Comparison of ENCODE assay signal across 1 cellular context in genomic region chr16:81480856-81481821, GRCh38.
TF ChIP-seq lines count a peak whose summit lies in the region.

No MANE protein-coding gene starts in this region.

TF ChIP-seq in K562, 482 proteins besides CTCF, POLR2A, EP300 and RAD21 (continued from another document and continues in another):
- no peak for TF ChIP-seq ZNF408 (CRISPR knock-in tag; IDR thresholded peaks at IDR 0.05; ENCODE audit: low read depth)
- no peak for TF ChIP-seq ZNF518B (CRISPR knock-in tag; IDR thresholded peaks at IDR 0.05)
- no peak for TF ChIP-seq MGA (IDR thresholded peaks at IDR 0.05)
- TF ChIP-seq, protein P1, sequence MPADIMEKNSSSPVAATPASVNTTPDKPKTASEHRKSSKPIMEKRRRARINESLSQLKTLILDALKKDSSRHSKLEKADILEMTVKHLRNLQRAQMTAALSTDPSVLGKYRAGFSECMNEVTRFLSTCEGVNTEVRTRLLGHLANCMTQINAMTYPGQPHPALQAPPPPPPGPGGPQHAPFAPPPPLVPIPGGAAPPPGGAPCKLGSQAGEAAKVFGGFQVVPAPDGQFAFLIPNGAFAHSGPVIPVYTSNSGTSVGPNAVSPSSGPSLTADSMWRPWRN (IDR thresholded peaks at IDR 0.05; ENCODE audit: low read depth): no peak
- no peak for TF ChIP-seq PTRF (tag; IDR thresholded peaks at IDR 0.05)
- no peak for TF ChIP-seq NCOA2 (IDR thresholded peaks at IDR 0.05; ENCODE audit: partially characterized antibody in 2 of 2)
- TF ChIP-seq ZC3H4 (CRISPR knock-in tag; IDR thresholded peaks at IDR 0.05; ENCODE audit: borderline replicate concordance): no peak
- no peak for TF ChIP-seq HDAC8 (tag; IDR thresholded peaks at IDR 0.05)
- no peak for TF ChIP-seq ZNF696 (CRISPR knock-in tag; conservative IDR thresholded peaks at IDR 0.05)
- peak; percentile 89 for TF ChIP-seq DMBX1 (CRISPR knock-in tag; IDR thresholded peaks at IDR 0.05; ENCODE audit: borderline replicate concordance)
- peak; percentile 81 for TF ChIP-seq CXXC5 (CRISPR knock-in tag; IDR thresholded peaks at IDR 0.05)
- no peak for TF ChIP-seq NR3C1 (CRISPR knock-in tag; IDR thresholded peaks at IDR 0.05)
- TF ChIP-seq, protein P2, sequence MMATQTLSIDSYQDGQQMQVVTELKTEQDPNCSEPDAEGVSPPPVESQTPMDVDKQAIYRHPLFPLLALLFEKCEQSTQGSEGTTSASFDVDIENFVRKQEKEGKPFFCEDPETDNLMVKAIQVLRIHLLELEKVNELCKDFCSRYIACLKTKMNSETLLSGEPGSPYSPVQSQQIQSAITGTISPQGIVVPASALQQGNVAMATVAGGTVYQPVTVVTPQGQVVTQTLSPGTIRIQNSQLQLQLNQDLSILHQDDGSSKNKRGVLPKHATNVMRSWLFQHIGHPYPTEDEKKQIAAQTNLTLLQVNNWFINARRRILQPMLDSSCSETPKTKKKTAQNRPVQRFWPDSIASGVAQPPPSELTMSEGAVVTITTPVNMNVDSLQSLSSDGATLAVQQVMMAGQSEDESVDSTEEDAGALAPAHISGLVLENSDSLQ (IDR thresholded peaks at IDR 0.05): peak; percentile 72
- TF ChIP-seq ZNF324 (CRISPR knock-in tag; IDR thresholded peaks at IDR 0.05): no peak
- TF ChIP-seq RFX1 (IDR thresholded peaks at IDR 0.05): no peak
- TF ChIP-seq CHD7 (IDR thresholded peaks at IDR 0.05; ENCODE audit: low read depth, low read length): no peak
- no peak for TF ChIP-seq ZNF57 (CRISPR knock-in tag; IDR thresholded peaks at IDR 0.05)
- no peak for TF ChIP-seq ZNF551 (CRISPR knock-in tag; IDR thresholded peaks at IDR 0.05)
- TF ChIP-seq CAMTA2 (CRISPR knock-in tag; conservative IDR thresholded peaks at IDR 0.05): no peak
- peak; percentile 63 to 90; a peak in 3 of 4 replicates for TF ChIP-seq MAZ (CRISPR knock-in tag; conservative IDR thresholded peaks at IDR 0.05 in 1 of 2, IDR thresholded peaks at IDR 0.05 in 1 of 2)
- peak; percentile 66; the same call in 1 of the 2 replicates for TF ChIP-seq TCF7 (IDR thresholded peaks at IDR 0.05; ENCODE audit: borderline replicate concordance)
- no peak for TF ChIP-seq ZSCAN29 (IDR thresholded peaks at IDR 0.05)
- TF ChIP-seq NFXL1 (CRISPR knock-in tag; IDR thresholded peaks at IDR 0.05): 0 out of 2 replicates have a peak, but pooled peaks have one; percentile 17
- TF ChIP-seq SP1 (CRISPR knock-in tag; IDR thresholded peaks at IDR 0.05): 0 out of 2 replicates have a peak, but pooled peaks have one; percentile 41
- TF ChIP-seq YBX1 (IDR thresholded peaks at IDR 0.05): no peak
- TF ChIP-seq NFE2L1 (tag; IDR thresholded peaks at IDR 0.05; ENCODE audit: borderline replicate concordance, low read depth): no peak
- TF ChIP-seq NUFIP1 (IDR thresholded peaks at IDR 0.05; ENCODE audit: partially characterized antibody): no peak
- no peak for TF ChIP-seq SMARCA5 (IDR thresholded peaks at IDR 0.05)
- no peak; the same call in 1 of the 2 replicates for TF ChIP-seq ZNF311 (CRISPR knock-in tag; IDR thresholded peaks at IDR 0.05)
